Comparison of ENCODE assay signal across 8 cellular contexts in the genomic region with DNA sequence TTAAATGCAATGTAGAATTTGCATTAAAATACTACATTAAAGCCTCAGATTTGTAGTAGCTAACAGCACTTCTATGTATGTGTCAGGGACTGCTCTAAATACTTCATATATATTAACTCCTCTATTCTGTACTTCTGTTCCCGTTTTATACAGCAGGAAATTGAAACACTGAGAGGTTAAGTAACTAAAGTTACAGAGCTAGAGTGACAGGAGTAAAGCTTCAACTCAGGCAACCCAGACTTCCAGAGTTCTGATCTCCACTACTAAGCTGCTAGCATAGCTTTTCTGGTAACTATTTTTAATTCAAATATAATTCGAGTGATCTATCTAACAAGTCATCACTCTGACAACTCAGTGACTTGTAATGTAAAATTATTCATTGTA. TPM values are rescaled to one million over a fixed set of nuclear protein-coding genes. Genes with fewer than 3 reads are reported as not detected.
A peak's percentile ranks its signal among the peaks of the same experiment; 100 is the strongest.
DNase-seq lines count a peak whose midpoint lies in the region; ATAC-seq and TF ChIP-seq lines count a peak whose summit lies in the region.

No MANE protein-coding gene starts in this region.

- TF ChIP-seq EP300 in stomach (IDR thresholded peaks at IDR 0.05), result no peak

- ATAC-seq in GM21786 (IDR thresholded peaks at IDR 0.05; ENCODE audit: unreplicated experiment) (peak; percentile 4), HG03139 (IDR thresholded peaks at IDR 0.05; ENCODE audit: unreplicated experiment) (no peak), GM18519 (IDR thresholded peaks at IDR 0.05; ENCODE audit: low FRiP score, unreplicated experiment) (no peak)

- in situ Hi-C loops in KBM-7 (cut with MboI; ENCODE audit: low pct_unique_long_range_greater_than_20kb, low sequenced_read_pairs), result no loop called here

- H3K4me2 ChIP-seq in BLaER1 treated with 17β-estradiol and CSF1 and Interleukin-3, amounts not matched to agents 10 nM and 100 nM, result peak overlapping the region; percentile 82 to 97 (median 92)

- H3K27ac ChIP-seq in BLaER1 treated with 17β-estradiol and CSF1 and Interleukin-3, amounts not matched to agents 10 nM and 100 nM, result peak overlapping the region in 10 of 11 experiments; percentile 63 to 79 (median 68); a peak in 21 of 22 replicates
- peak overlapping the region in 4 of 5 donors; percentile 44 to 79 (median 61) for H3K27ac ChIP-seq in stomach

- no peak for DNase-seq in stomach
- no peak for DNase-seq in KBM-7

- H4K20me1 ChIP-seq in BLaER1 treated with 17β-estradiol and CSF1 and Interleukin-3, amounts not matched to agents 10 nM and 100 nM, result peaks cover 0 to 74% (median 4%) of the 10 kb centered on the region in 11 experiments; a peak in 7 of 22 replicates

- H3K9me3 ChIP-seq in BLaER1 treated with 17β-estradiol and CSF1 and Interleukin-3, amounts not matched to agents 10 nM and 100 nM (replicated peaks in 1 of 11), result 0 out of 22 replicates have a peak, but pooled peaks cover 0 to under 1% (median 0%) of the 10 kb centered on the region in 11 experiments
- H3K9me3 ChIP-seq in stomach, result no peaks in the 10 kb centered on the region

- H3K27me3 ChIP-seq in BLaER1 treated with 17β-estradiol and CSF1 and Interleukin-3, amounts not matched to agents 10 nM and 100 nM, result no peaks in the 10 kb centered on the region
- H3K27me3 ChIP-seq in stomach, result no peaks in the 10 kb centered on the region

- 24 to 40% (median 33%) methylated on average over 2 of the region's 2 CpGs for WGBS in stomach, 5 donors

- no peak for TF ChIP-seq POLR2A in stomach (IDR thresholded peaks at IDR 0.05)

- H3K9ac ChIP-seq in BLaER1 treated with 17β-estradiol and CSF1 and Interleukin-3, amounts not matched to agents 10 nM and 100 nM, result peak overlapping the region; percentile 66 to 81 (median 77)

- H3K4me1 ChIP-seq in BLaER1 treated with 17β-estradiol and CSF1 and Interleukin-3, amounts not matched to agents 10 nM and 100 nM, result peaks cover 23 to 48% (median 31%) of the 10 kb centered on the region in 10 experiments
- peaks cover 0 to 49% (median 22%) of the 10 kb centered on the region in 4 donors for H3K4me1 ChIP-seq in stomach

- TF ChIP-seq CTCF in WI38 (IDR thresholded peaks at IDR 0.05; ENCODE audit: low read depth, low read length) (no peak), stomach (IDR thresholded peaks at IDR 0.05) (no peak)

- peaks cover 0 to 10% (median 3%) of the 10 kb centered on the region in 11 experiments; a peak in 6 of 22 replicates for H3K36me3 ChIP-seq in BLaER1 treated with 17β-estradiol and CSF1 and Interleukin-3, amounts not matched to agents 10 nM and 100 nM
- H3K36me3 ChIP-seq in stomach, result no peaks in the 10 kb centered on the region

- peak overlapping the region; percentile 57 to 75 (median 67) for H3K4me3 ChIP-seq in BLaER1 treated with 17β-estradiol and CSF1 and Interleukin-3, amounts not matched to agents 10 nM and 100 nM
- H3K4me3 ChIP-seq in WI38 (ENCODE audit: low read depth, low read length) (peak overlapping the region; percentile 87), iPS-11a (ENCODE audit: low read depth, low read length) (peak overlapping the region; percentile 70), stomach (peak overlapping the region; percentile 49 to 64 (median 56))

- intact Hi-C loops in stomach (cut with DNase I; ENCODE audit: low total_unique reads), result no loop called here

RNA-seq across cellular contexts. Expression of gene APC, which starts 0.6 kb away (rescaled TPM):
- 100 to 1,000 TPM in 1 of 5 donors, 10 to 100 TPM in 4; 20.0 to 175 (median 54.8) TPM for total RNA-seq in stomach
- 1 to 10 TPM; 2.0 to 3.2 (median 2.4) TPM for polyA plus RNA-seq in stomach
